7 cellular contexts compared by ENCODE assay signal in genomic region chr9:99820330-99821186, GRCh38. TPM values are rescaled to one million over a fixed set of nuclear protein-coding genes. Genes with fewer than 3 reads are reported as not detected.
A peak's percentile ranks its signal among the peaks of the same experiment; 100 is the strongest.
DNase-seq lines count a peak whose midpoint lies in the region; ATAC-seq, FAIRE-seq and TF ChIP-seq lines count a peak whose summit lies in the region.

No MANE protein-coding gene starts in this region.

- peaks cover 53% of the 10 kb centered on the region for H3K27me3 ChIP-seq in ectodermal cell (ENCODE audit: control insufficient read depth, insufficient read depth, low read length, poor library complexity, severe bottlenecking)

- DNase-seq in GM12891 (ENCODE audit: insufficient read length, low spot score), result peak; percentile 23
- DNase-seq in NCI-H146 treated with DMSO at 0.1 percent for 48 hours (lab: John Stamatoyannopoulos, UW; ENCODE audit: unreplicated experiment), result peak; percentile 41
- peak; percentile 37 to 42 for DNase-seq in activated CD4-positive, alpha-beta T cell treated with anti-CD3 and anti-CD28 coated beads, Interleukin-2, amount 50 U/mL, for 4 hours
- peak; percentile 74 to 95 for DNase-seq in lower leg skin (ENCODE audit: low spot score in 2 of 2)
- DNase-seq in stimulated activated CD8-positive, alpha-beta memory T cell treated with anti-CD3 and anti-CD28 coated beads, Interleukin-15, amount 100 ng/mL, for 48 hours (ENCODE audit: low read depth in 2 of 2), result peak; percentile 59 to 60

- peak overlapping the region; percentile 53 for H3K27ac ChIP-seq in ectodermal cell (ENCODE audit: insufficient read depth, low read depth, low read length, poor library complexity, severe bottlenecking)

- peak; percentile 81 for FAIRE-seq in GM12891 (lab: Jason Lieb, UNC)

- peak overlapping the region; percentile 64 for H3K4me3 ChIP-seq in ectodermal cell (ENCODE audit: insufficient read depth, low read depth, low read length)
- H3K4me3 ChIP-seq in lower leg skin (ENCODE audit: low read depth, poor library complexity, severe bottlenecking), result peak overlapping the region; percentile 71

- 1% methylated on average over 33 to 34 of the region's 34 CpGs for WGBS in ectodermal cell, 2 experiments
- 0 to 1% methylated on average over 32 to 34 of the region's 34 CpGs for WGBS in lower leg skin, 2 donors

- no peak for ATAC-seq in GM21381 (IDR thresholded peaks at IDR 0.05; ENCODE audit: unreplicated experiment)

- TF ChIP-seq POLR2A in GM12891 (IDR thresholded peaks at IDR 0.05; ENCODE audit: low read depth, low read length), result peak; percentile 40; the same call in 1 of the 2 replicates
- TF ChIP-seq POLR2A in lower leg skin (IDR thresholded peaks at IDR 0.05), result no peak

- intact Hi-C loops in lower leg skin (cut with DNase I; ENCODE audit: low total_unique reads), result loop anchor here (5.0 kb wide), 1 partner anchor 87 kb away; the partner anchor contains the start of gene STX17

- peaks cover 10% of the 10 kb centered on the region for H3K4me1 ChIP-seq in ectodermal cell (ENCODE audit: control insufficient read depth, insufficient read depth, low read length)

- H3K9me3 ChIP-seq in ectodermal cell (ENCODE audit: control insufficient read depth, low read length), result no peaks in the 10 kb centered on the region

- TF ChIP-seq CTCF in lower leg skin (IDR thresholded peaks at IDR 0.05), result no peak

- no peaks in the 10 kb centered on the region for H3K36me3 ChIP-seq in ectodermal cell (ENCODE audit: control insufficient read depth, insufficient read depth, low read length)

TF ChIP-seq in GM12891, 5 proteins besides CTCF, POLR2A, EP300 and RAD21:
- TF ChIP-seq SPI1 (IDR thresholded peaks at IDR 0.05; ENCODE audit: low read depth, low read length), result no peak
- TF ChIP-seq POLR2AphosphoS5 (IDR thresholded peaks at IDR 0.05; ENCODE audit: low read depth, low read length), result no peak; the same call in 1 of the 2 replicates
- TF ChIP-seq PAX5 (IDR thresholded peaks at IDR 0.05; ENCODE audit: insufficient read depth, low read length, severe bottlenecking), result no peak
- TF ChIP-seq TAF1 (IDR thresholded peaks at IDR 0.05; ENCODE audit: low read depth, low read length), result no peak
- no peak; the same call in 1 of the 2 replicates for TF ChIP-seq POU2F2 (IDR thresholded peaks at IDR 0.05; ENCODE audit: low read depth, low read length)

RNA-seq across cellular contexts. Expression of gene NR4A3, which starts 1.1 kb away (rescaled TPM):
- polyA plus RNA-seq in GM12891 (2012; ENCODE audit: low read depth, missing spikeins), result 3.3 TPM
- 1.8 TPM for polyA plus RNA-seq in ectodermal cell (2013, experiment 1 of 4)
- polyA plus RNA-seq in ectodermal cell (2013, experiment 2 of 4), result 1.8 TPM
- polyA plus RNA-seq in ectodermal cell (2013, experiment 3 of 4), result 1.3 TPM
- 1.8 TPM for polyA plus RNA-seq in ectodermal cell (2013, experiment 4 of 4)
- total RNA-seq in lower leg skin, result 1 to 10 TPM in 2 of 4 donors, under 1 TPM in 2; 0.63 to 1.8 (median 1.3) TPM

Comparison
In these comparisons a context has a peak if more than half of its experiments do, and no peak if none do; other contexts are left out.
1. DNase-seq: peak in every context shown above with its lines; median percentile 84 in lower leg skin; 60 in stimulated activated CD8-positive, alpha-beta memory T cell treated with anti-CD3 and anti-CD28 coated beads, Interleukin-15, amount 100 ng/mL, for 48 hours; 41 in NCI-H146 treated with DMSO at 0.1 percent for 48 hours; 40 in activated CD4-positive, alpha-beta T cell treated with anti-CD3 and anti-CD28 coated beads, Interleukin-2, amount 50 U/mL, for 4 hours; 23 in GM12891.